ENCODE assay signal across 1 cellular context in the genomic region with DNA sequence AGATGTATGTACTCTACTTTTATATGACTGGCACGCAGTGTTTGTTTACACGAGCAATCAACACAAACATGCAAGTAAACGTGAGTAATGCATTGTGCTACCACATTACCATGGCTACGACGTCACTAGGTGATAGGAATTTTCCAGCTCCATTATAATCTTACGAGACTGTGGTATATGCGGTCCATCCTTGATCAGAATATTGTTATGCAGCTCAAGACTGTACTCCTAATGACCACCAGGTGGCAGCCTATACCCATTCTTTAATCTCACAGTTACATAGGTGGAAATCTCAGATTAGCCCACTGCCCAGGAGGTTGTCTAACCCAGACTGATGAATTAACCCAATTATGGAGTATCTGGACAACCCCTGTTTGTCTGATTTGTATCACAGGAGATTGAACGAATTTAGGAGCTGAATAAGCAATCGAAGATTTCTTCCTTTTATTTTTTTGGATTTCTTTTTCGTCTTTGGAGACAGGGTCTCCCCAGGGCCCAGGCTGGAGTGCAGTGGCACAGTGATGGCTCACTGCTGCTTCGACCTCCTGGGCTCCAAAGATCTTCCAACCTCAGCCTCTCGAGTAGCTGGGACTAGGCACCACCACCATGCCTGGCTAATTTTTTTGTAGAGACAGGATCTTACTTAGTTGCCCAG.
A peak's percentile ranks its signal among the peaks of the same experiment; 100 is the strongest.
TF ChIP-seq lines count a peak whose summit lies in the region.

No MANE protein-coding gene starts in this region.

TF ChIP-seq in K562, 482 proteins besides CTCF, POLR2A, EP300 and RAD21 (continued from another document):
- TF ChIP-seq, protein P1, sequence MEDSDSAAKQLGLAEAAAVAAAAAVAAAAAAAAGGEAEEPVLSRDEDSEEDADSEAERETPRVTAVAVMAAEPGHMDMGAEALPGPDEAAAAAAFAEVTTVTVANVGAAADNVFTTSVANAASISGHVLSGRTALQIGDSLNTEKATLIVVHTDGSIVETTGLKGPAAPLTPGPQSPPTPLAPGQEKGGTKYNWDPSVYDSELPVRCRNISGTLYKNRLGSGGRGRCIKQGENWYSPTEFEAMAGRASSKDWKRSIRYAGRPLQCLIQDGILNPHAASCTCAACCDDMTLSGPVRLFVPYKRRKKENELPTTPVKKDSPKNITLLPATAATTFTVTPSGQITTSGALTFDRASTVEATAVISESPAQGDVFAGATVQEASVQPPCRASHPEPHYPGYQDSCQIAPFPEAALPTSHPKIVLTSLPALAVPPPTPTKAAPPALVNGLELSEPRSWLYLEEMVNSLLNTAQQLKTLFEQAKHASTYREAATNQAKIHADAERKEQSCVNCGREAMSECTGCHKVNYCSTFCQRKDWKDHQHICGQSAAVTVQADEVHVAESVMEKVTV (CRISPR knock-in tag; IDR thresholded peaks at IDR 0.05), result peak; percentile 92
- TF ChIP-seq ARID1B (IDR thresholded peaks at IDR 0.05), result no peak
- TF ChIP-seq SMC3 (conservative IDR thresholded peaks at IDR 0.05; ENCODE audit: insufficient read depth, low read depth, low read length), result peak; percentile 93
- TF ChIP-seq ELF2 (CRISPR knock-in tag; IDR thresholded peaks at IDR 0.05), result no peak
- no peak for TF ChIP-seq REST (CRISPR knock-in tag; IDR thresholded peaks at IDR 0.05; ENCODE audit: low read depth)
- TF ChIP-seq ARID2 (IDR thresholded peaks at IDR 0.05), result peak; percentile 70; the same call in 1 of the 2 replicates
- TF ChIP-seq, protein P2, sequence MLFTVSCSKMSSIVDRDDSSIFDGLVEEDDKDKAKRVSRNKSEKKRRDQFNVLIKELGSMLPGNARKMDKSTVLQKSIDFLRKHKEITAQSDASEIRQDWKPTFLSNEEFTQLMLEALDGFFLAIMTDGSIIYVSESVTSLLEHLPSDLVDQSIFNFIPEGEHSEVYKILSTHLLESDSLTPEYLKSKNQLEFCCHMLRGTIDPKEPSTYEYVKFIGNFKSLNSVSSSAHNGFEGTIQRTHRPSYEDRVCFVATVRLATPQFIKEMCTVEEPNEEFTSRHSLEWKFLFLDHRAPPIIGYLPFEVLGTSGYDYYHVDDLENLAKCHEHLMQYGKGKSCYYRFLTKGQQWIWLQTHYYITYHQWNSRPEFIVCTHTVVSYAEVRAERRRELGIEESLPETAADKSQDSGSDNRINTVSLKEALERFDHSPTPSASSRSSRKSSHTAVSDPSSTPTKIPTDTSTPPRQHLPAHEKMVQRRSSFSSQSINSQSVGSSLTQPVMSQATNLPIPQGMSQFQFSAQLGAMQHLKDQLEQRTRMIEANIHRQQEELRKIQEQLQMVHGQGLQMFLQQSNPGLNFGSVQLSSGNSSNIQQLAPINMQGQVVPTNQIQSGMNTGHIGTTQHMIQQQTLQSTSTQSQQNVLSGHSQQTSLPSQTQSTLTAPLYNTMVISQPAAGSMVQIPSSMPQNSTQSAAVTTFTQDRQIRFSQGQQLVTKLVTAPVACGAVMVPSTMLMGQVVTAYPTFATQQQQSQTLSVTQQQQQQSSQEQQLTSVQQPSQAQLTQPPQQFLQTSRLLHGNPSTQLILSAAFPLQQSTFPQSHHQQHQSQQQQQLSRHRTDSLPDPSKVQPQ (CRISPR knock-in tag; IDR thresholded peaks at IDR 0.05; ENCODE audit: borderline replicate concordance), result no peak
- no peak for TF ChIP-seq ATF1 (CRISPR knock-in tag; IDR thresholded peaks at IDR 0.05)
- TF ChIP-seq ATF1 (tag; IDR thresholded peaks at IDR 0.05), result no peak
- 0 out of 2 replicates have a peak, but pooled peaks have one; percentile 22 for TF ChIP-seq CTBP1 (IDR thresholded peaks at IDR 0.05; ENCODE audit: borderline replicate concordance)
- TF ChIP-seq ZBTB40 (IDR thresholded peaks at IDR 0.05), result no peak
- no peak for TF ChIP-seq ZBTB40 (CRISPR knock-in tag; IDR thresholded peaks at IDR 0.05)
- TF ChIP-seq L3MBTL2 (IDR thresholded peaks at IDR 0.05), result 0 out of 2 replicates have a peak, but pooled peaks have one; percentile 11
- TF ChIP-seq ZNF695 (CRISPR knock-in tag; IDR thresholded peaks at IDR 0.05), result no peak
- no peak for TF ChIP-seq PRDM10 (IDR thresholded peaks at IDR 0.05; ENCODE audit: partially characterized antibody)
- no peak for TF ChIP-seq PHF8 (IDR thresholded peaks at IDR 0.05; ENCODE audit: borderline replicate concordance, low read length)
- no peak for TF ChIP-seq ETS2 (tag; IDR thresholded peaks at IDR 0.05; ENCODE audit: borderline replicate concordance, poor library complexity, severe bottlenecking)
- peak in 1 of 2 experiments; percentile 23; a peak in 1 of 4 replicates for TF ChIP-seq MAZ (CRISPR knock-in tag; conservative IDR thresholded peaks at IDR 0.05 in 1 of 2, IDR thresholded peaks at IDR 0.05 in 1 of 2)
- no peak for TF ChIP-seq ZBTB49 (CRISPR knock-in tag; IDR thresholded peaks at IDR 0.05; ENCODE audit: borderline replicate concordance)
